16 cellular contexts compared by ENCODE assay signal in the genomic region with DNA sequence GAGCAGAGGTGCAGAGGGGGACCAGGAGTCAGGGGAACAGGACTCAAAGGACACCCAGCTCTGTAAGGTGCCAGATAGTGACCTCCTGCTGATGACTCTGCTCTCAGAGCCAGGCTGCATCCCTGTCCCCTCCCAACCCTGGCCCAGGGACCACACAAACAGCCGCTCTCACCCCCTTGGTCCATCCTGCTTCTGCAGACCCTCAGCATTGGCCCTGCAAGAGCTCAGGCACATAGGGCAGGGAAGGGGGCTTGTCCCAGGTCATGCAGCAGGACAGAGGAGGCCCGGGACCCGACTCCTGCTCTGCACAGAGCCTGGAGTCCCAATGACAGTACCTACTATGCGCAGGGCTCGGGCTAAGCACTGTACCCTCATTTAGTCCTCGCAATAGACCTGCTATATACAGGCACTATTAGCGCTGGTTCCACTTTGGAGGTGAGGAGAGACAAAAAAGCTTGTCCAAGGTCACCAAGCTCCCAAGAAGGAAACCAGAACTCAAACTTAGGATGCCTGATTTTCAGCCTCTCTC. TPM values are rescaled to one million over a fixed set of nuclear protein-coding genes. Genes with fewer than 3 reads are reported as not detected.
A peak's percentile ranks its signal among the peaks of the same experiment; 100 is the strongest.
DNase-seq lines count a peak whose midpoint lies in the region; ATAC-seq, FAIRE-seq and TF ChIP-seq lines count a peak whose summit lies in the region.
"Had no signal": no experiment of that assay in that cellular context is flagged by ENCODE, and none has a peak within 500 bp of the region (broad histone marks: within the 10 kb centered on the region; RNA-seq: fewer than 3 reads in every experiment).

No MANE protein-coding gene starts in this region.

- H3K79me2 ChIP-seq in astrocyte (ENCODE audit: insufficient read depth, low read length) = peaks cover 87% of the 10 kb centered on the region

- WGBS in lung, 2 donors = 92 to 94% methylated on average over 7 of the region's 7 CpGs

- no peak overlapping the region for H3K4me3 ChIP-seq in cardiac muscle cell
- peak overlapping the region; percentile 2 for H3K4me3 ChIP-seq in astrocyte (ENCODE audit: insufficient read depth, low read depth, low read length)
- H3K4me3 ChIP-seq in lung = no peak overlapping the region
- H3K4me3 ChIP-seq: body of pancreas, GM12878 had no signal

- H3K4me1 Mint-ChIP-seq in astrocyte (ENCODE audit: low read depth, unreplicated experiment) (peaks cover 37% of the 10 kb centered on the region), type B pancreatic cell (ENCODE audit: unreplicated experiment) (peaks cover 21% of the 10 kb centered on the region)

- peaks cover 19% of the 10 kb centered on the region for H3K36me3 Mint-ChIP-seq in astrocyte (ENCODE audit: low read depth, unreplicated experiment)
- peaks cover 13% of the 10 kb centered on the region for H3K36me3 Mint-ChIP-seq in type B pancreatic cell
- H3K36me3 Mint-ChIP-seq: CD4-positive, alpha-beta memory T cell had no signal

- no peaks in the 10 kb centered on the region for H3K27me3 ChIP-seq in cardiac muscle cell
- no peaks in the 10 kb centered on the region for H3K27me3 ChIP-seq in astrocyte (ENCODE audit: insufficient read depth, low read length)
- H3K27me3 ChIP-seq in lung (ENCODE audit: control insufficient read depth, insufficient read depth) = no peaks in the 10 kb centered on the region
- H3K27me3 ChIP-seq: body of pancreas had no signal

- peak overlapping the region; percentile 95 for H3K27ac ChIP-seq in cardiac muscle cell
- peak overlapping the region; percentile 74 for H3K27ac ChIP-seq in astrocyte (ENCODE audit: low read depth, low read length)
- peak overlapping the region; percentile 43 to 66 for H3K27ac ChIP-seq in lung (ENCODE audit: low read depth in 1 of 2, low read length in 1 of 2)
- H3K27ac ChIP-seq: neutrophil, WERI-Rb-1 had no signal

- FAIRE-seq in astrocyte (lab: Jason Lieb, UNC) = no peak
- FAIRE-seq: GM12878 had no signal

- intact Hi-C loops in cardiac septum (cut with DNase I) = no loop called here

- H3K36me3 ChIP-seq in cardiac muscle cell (peaks cover 8% of the 10 kb centered on the region), astrocyte (ENCODE audit: insufficient read depth, low read length) (peaks cover 42% of the 10 kb centered on the region), lung (ENCODE audit: control insufficient read depth in 2 of 2, insufficient read depth in 2 of 2, low read length in 2 of 2) (peaks cover 10 to 24% of the 10 kb centered on the region in 2 donors)
- H3K36me3 ChIP-seq: neutrophil, WERI-Rb-1 had no signal

- peaks cover 56% of the 10 kb centered on the region for H3K4me1 ChIP-seq in cardiac muscle cell (ENCODE audit: low read depth)
- H3K4me1 ChIP-seq in astrocyte (ENCODE audit: insufficient read depth, low read length) = peaks cover 59% of the 10 kb centered on the region
- peaks cover 8 to 49% of the 10 kb centered on the region in 2 donors for H3K4me1 ChIP-seq in lung (ENCODE audit: control insufficient read depth in 2 of 2, insufficient read depth in 2 of 2, low read length in 2 of 2)

- DNase-seq in cardiac muscle cell (ENCODE audit: low read depth in 1 of 2, low spot score in 1 of 2) = no peak
- no peak for DNase-seq in cardiac septum (ENCODE audit: low spot score)
- no peak for DNase-seq in astrocyte (ENCODE audit: low read depth)
- no peak for DNase-seq in lung (ENCODE audit: low spot score)
- DNase-seq in type B pancreatic cell (ENCODE audit: extremely low spot score, unreplicated experiment) = no peak
- DNase-seq in Kasumi-1 (lab: John Stamatoyannopoulos, UW) = no peak
- DNase-seq: body of pancreas; CD4-positive, alpha-beta memory T cell; NCI-H1694; NCI-H510A; stimulated activated naive CD4-positive, alpha-beta T cell treated with Interleukin-2 at 50 U/mL for 16 hours; WERI-Rb-1 had no signal

- H3K9me3 Mint-ChIP-seq in astrocyte (ENCODE audit: unreplicated experiment) (no peaks in the 10 kb centered on the region), type B pancreatic cell (no peaks in the 10 kb centered on the region)
- H3K9me3 Mint-ChIP-seq: CD4-positive, alpha-beta memory T cell had no signal

- no peak overlapping the region for H3K4me3 Mint-ChIP-seq in astrocyte (ENCODE audit: unreplicated experiment)
- no peak overlapping the region for H3K4me3 Mint-ChIP-seq in type B pancreatic cell
- H3K4me3 Mint-ChIP-seq: CD4-positive, alpha-beta memory T cell had no signal

- no peaks in the 10 kb centered on the region for H3K27me3 Mint-ChIP-seq in astrocyte (ENCODE audit: low read depth, unreplicated experiment)
- no peaks in the 10 kb centered on the region for H3K27me3 Mint-ChIP-seq in type B pancreatic cell
- H3K27me3 Mint-ChIP-seq: CD4-positive, alpha-beta memory T cell had no signal

- TF ChIP-seq CTCF in cardiac muscle cell (IDR thresholded peaks at IDR 0.05; ENCODE audit: low read depth, low read length) (no peak), astrocyte (IDR thresholded peaks at IDR 0.05; ENCODE audit: insufficient read depth, low read depth, low read length) (no peak), lung (IDR thresholded peaks at IDR 0.05; ENCODE audit: control extremely low read depth, extremely low read depth) (no peak), type B pancreatic cell (conservative IDR thresholded peaks at IDR 0.05) (no peak)

- no peak for ATAC-seq in lung (ENCODE audit: insufficient read depth, low FRiP score)
- ATAC-seq in GM21723 (IDR thresholded peaks at IDR 0.05; ENCODE audit: unreplicated experiment) = no peak
- no peak for ATAC-seq in HG02840 (IDR thresholded peaks at IDR 0.05; ENCODE audit: low FRiP score, unreplicated experiment)
- ATAC-seq: body of pancreas had no signal

- H3K9me3 ChIP-seq in cardiac muscle cell (ENCODE audit: low read depth) (no peaks in the 10 kb centered on the region), astrocyte (ENCODE audit: insufficient read depth, low read depth, low read length) (no peaks in the 10 kb centered on the region), lung (ENCODE audit: control insufficient read depth in 2 of 2, insufficient read depth in 1 of 2, low read length in 1 of 2) (no peaks in the 10 kb centered on the region)
- H3K9me3 ChIP-seq: body of pancreas, neutrophil had no signal

- peaks cover 81% of the 10 kb centered on the region for H4K20me1 ChIP-seq in astrocyte (ENCODE audit: insufficient read depth, low read length)

- peak overlapping the region; percentile 90 for H3K27ac Mint-ChIP-seq in astrocyte (ENCODE audit: unreplicated experiment)
- H3K27ac Mint-ChIP-seq in type B pancreatic cell = peak overlapping the region; percentile 81

- H3K9ac ChIP-seq in astrocyte (ENCODE audit: low read length) = peak overlapping the region; percentile 53

- H3K4me2 ChIP-seq in astrocyte (ENCODE audit: low read length) = peak overlapping the region; percentile 58

- no peak overlapping the region for H2AFZ ChIP-seq in astrocyte (ENCODE audit: low read depth, low read length)

RNA-seq across cellular contexts. Expression of a gene that starts 15.7 kb away (rescaled TPM):
- 21.6 and 26.2 TPM in 2 replicates for total RNA-seq in cardiac muscle cell
- 9.8 and 14.0 TPM in 2 replicates for polyA plus RNA-seq in cardiac muscle cell
- 26.1 TPM for total RNA-seq in cardiac septum
- 117 and 140 TPM in 2 replicates for total RNA-seq in astrocyte
- 10 to 100 TPM; 21.3 to 35.6 TPM for total RNA-seq in lung
- 10 to 100 TPM; 17.5 to 19.8 TPM for polyA plus RNA-seq in lung
- 40.3 and 77.9 TPM in 2 replicates for total RNA-seq in type B pancreatic cell (ENCODE audit: low replicate concordance)
- total RNA-seq: CD4-positive, alpha-beta memory T cell had no signal
- polyA plus RNA-seq: CD4-positive, alpha-beta memory T cell had no signal
